In genomic region chr12:67740706-67741105, GRCh38 we compare ENCODE assay signal across 27 cellular contexts.
"Had no signal": no experiment of that assay in that cellular context is flagged by ENCODE, and none has a peak within 500 bp of the region (broad histone marks: within the 10 kb centered on the region; RNA-seq: fewer than 3 reads in every experiment).

No MANE protein-coding gene starts in this region.

- H3K4me2 ChIP-seq: smooth muscle cell had no signal

- H3K36me3 ChIP-seq: uterus had no signal

- H3K36me3 Mint-ChIP-seq: activated CD4-positive, alpha-beta memory T cell treated with anti-CD3 and anti-CD28 coated beads for 36 hours; brain had no signal

- H3K27me3 ChIP-seq: uterus had no signal

- H3K4me3 ChIP-seq: smooth muscle cell, uterus had no signal

- H3K27ac ChIP-seq: uterus had no signal

- DNase-seq: activated CD4-positive, alpha-beta memory T cell treated with anti-CD3 and anti-CD28 coated beads for 36 hours; activated CD4-positive, alpha-beta T cell treated with anti-CD3 and anti-CD28 coated beads for 48 hours; activated effector memory CD4-positive, alpha-beta T cell treated with Interleukin-2 at 50 U/mL for 16 hours; activated naive CD4-positive, alpha-beta T cell treated with anti-CD3 and anti-CD28 coated beads for 36 hours; activated naive CD8-positive, alpha-beta T cell treated with anti-CD3 and anti-CD28 coated beads, Interleukin-2, amount 10 ng/mL, durations not matched to agents 7 days and 5 days; activated T-cell treated with anti-CD3 and anti-CD28 coated beads, Interleukin-2, amount 50 U/mL, for 72 hours; amygdala; central memory CD4-positive, alpha-beta T cell; dermis blood vessel endothelial cell; effector memory CD4-positive, alpha-beta T cell; glutamatergic neuron; hypothalamus; islet precursor cell; left cardiac atrium; nucleus accumbens; posterior cingulate gyrus; stimulated activated CD4-positive, alpha-beta T cell treated with anti-CD3 and anti-CD28 coated beads, Interleukin-2, amount 100 ng/mL, for 48 hours; stimulated activated CD8-positive, alpha-beta memory T cell treated with anti-CD3 and anti-CD28 coated beads, Interleukin-4, amount 100 ng/mL, for 48 hours; stimulated activated naive B cell treated with anti-CD40 and anti-IgM and Interleukin-4, amounts not matched to agents 10 μg/mL and 1 μg/mL and 100 μg/mL, for 72 hours; trophoblast cell; uterus had no signal

- H3K4me1 ChIP-seq: uterus had no signal

- H3K4me3 Mint-ChIP-seq: activated CD4-positive, alpha-beta memory T cell treated with anti-CD3 and anti-CD28 coated beads for 36 hours; activated naive CD4-positive, alpha-beta T cell treated with anti-CD3 and anti-CD28 coated beads for 36 hours; activated naive CD8-positive, alpha-beta T cell treated with anti-CD3 and anti-CD28 coated beads, Interleukin-2, amount 10 ng/mL, durations not matched to agents 7 days and 5 days; activated T-cell treated with anti-CD3 and anti-CD28 coated beads, Interleukin-2, amount 50 U/mL, for 72 hours; brain; nephron; stimulated activated naive B cell treated with anti-CD40 and anti-IgM and Interleukin-4, amounts not matched to agents 10 μg/mL and 1 μg/mL and 100 μg/mL, for 72 hours; T-helper 1 cell treated with Interleukin-12 subunit alpha and Interleukin-12 subunit beta and Interleukin-4 antibody, amounts not matched to agents 30 μg/mL and 1 μg/mL, for 36 hours had no signal

- H3K4me1 Mint-ChIP-seq: activated naive CD8-positive, alpha-beta T cell treated with anti-CD3 and anti-CD28 coated beads, Interleukin-2, amount 10 ng/mL, durations not matched to agents 7 days and 5 days; nephron; stimulated activated naive B cell treated with anti-CD40 and anti-IgM and Interleukin-4, amounts not matched to agents 10 μg/mL and 1 μg/mL and 100 μg/mL, for 72 hours had no signal

- H3K9me3 ChIP-seq: uterus had no signal

- H3K9me3 Mint-ChIP-seq: activated CD4-positive, alpha-beta memory T cell treated with anti-CD3 and anti-CD28 coated beads for 36 hours; activated naive CD4-positive, alpha-beta T cell treated with anti-CD3 and anti-CD28 coated beads for 36 hours; activated T-cell treated with anti-CD3 and anti-CD28 coated beads, Interleukin-2, amount 50 U/mL, for 72 hours; nephron; stimulated activated naive B cell treated with anti-CD40 and anti-IgM and Interleukin-4, amounts not matched to agents 10 μg/mL and 1 μg/mL and 100 μg/mL, for 72 hours; T-helper 1 cell treated with Interleukin-12 subunit alpha and Interleukin-12 subunit beta and Interleukin-4 antibody, amounts not matched to agents 30 μg/mL and 1 μg/mL, for 36 hours had no signal

- H3K27ac Mint-ChIP-seq: activated CD4-positive, alpha-beta memory T cell treated with anti-CD3 and anti-CD28 coated beads for 36 hours; activated naive CD4-positive, alpha-beta T cell treated with anti-CD3 and anti-CD28 coated beads for 36 hours; activated naive CD8-positive, alpha-beta T cell treated with anti-CD3 and anti-CD28 coated beads, Interleukin-2, amount 10 ng/mL, durations not matched to agents 7 days and 5 days; activated T-cell treated with anti-CD3 and anti-CD28 coated beads, Interleukin-2, amount 50 U/mL, for 72 hours; nephron; stimulated activated naive B cell treated with anti-CD40 and anti-IgM and Interleukin-4, amounts not matched to agents 10 μg/mL and 1 μg/mL and 100 μg/mL, for 72 hours; T-helper 1 cell treated with Interleukin-12 subunit alpha and Interleukin-12 subunit beta and Interleukin-4 antibody, amounts not matched to agents 30 μg/mL and 1 μg/mL, for 36 hours had no signal

- ATAC-seq: activated T-cell treated with anti-CD3 and anti-CD28 coated beads, Interleukin-2, amount 50 U/mL, for 72 hours; esophagus mucosa; left cardiac atrium; sciatic nerve; stimulated activated naive B cell treated with anti-CD40 and anti-IgM and Interleukin-4, amounts not matched to agents 10 μg/mL and 1 μg/mL and 100 μg/mL, for 72 hours had no signal

- H3K27me3 Mint-ChIP-seq: activated naive CD8-positive, alpha-beta T cell treated with anti-CD3 and anti-CD28 coated beads, Interleukin-2, amount 10 ng/mL, durations not matched to agents 7 days and 5 days; stimulated activated naive B cell treated with anti-CD40 and anti-IgM and Interleukin-4, amounts not matched to agents 10 μg/mL and 1 μg/mL and 100 μg/mL, for 72 hours had no signal
